In genomic region chr17:29682054-29682453, GRCh38 we compare ENCODE assay signal across 10 cellular contexts.
A peak's percentile ranks its signal among the peaks of the same experiment; 100 is the strongest.
DNase-seq lines count a peak whose midpoint lies in the region; ATAC-seq lines count a peak whose summit lies in the region.
"Had no signal": no experiment of that assay in that cellular context is flagged by ENCODE, and none has a peak within 500 bp of the region (broad histone marks: within the 10 kb centered on the region; RNA-seq: fewer than 3 reads in every experiment).

No MANE protein-coding gene starts in this region.

- H3K9me3 Mint-ChIP-seq in effector memory CD8-positive, alpha-beta T cell, result no peaks in the 10 kb centered on the region

- peak overlapping the region in 15 of 21 experiments; percentile 2 to 79 (median 53) for H3K27ac ChIP-seq in skin epidermis
- H3K27ac ChIP-seq: RWPE1 had no signal

- H3K36me3 Mint-ChIP-seq in effector memory CD8-positive, alpha-beta T cell (ENCODE audit: insufficient read depth), result peaks cover 40% of the 10 kb centered on the region

- H3K27me3 Mint-ChIP-seq in effector memory CD8-positive, alpha-beta T cell, result no peaks in the 10 kb centered on the region

- peak overlapping the region; percentile 39 to 74 for H3K27ac Mint-ChIP-seq in effector memory CD8-positive, alpha-beta T cell

- peaks cover 9 to 23% of the 10 kb centered on the region in 2 donors for H3K4me1 Mint-ChIP-seq in effector memory CD8-positive, alpha-beta T cell (ENCODE audit: low read depth in 2 of 2)

- H3K4me3 Mint-ChIP-seq in effector memory CD8-positive, alpha-beta T cell, result no peak overlapping the region

- H3K4me3 ChIP-seq in skin epidermis, result no peak overlapping the region

- ATAC-seq in effector memory CD8-positive, alpha-beta T cell (replicated peaks), result peak; percentile 50
- ATAC-seq in HG02759 (IDR thresholded peaks at IDR 0.05; ENCODE audit: unreplicated experiment), result no peak
- ATAC-seq: sciatic nerve had no signal

- peak; percentile 7 for DNase-seq in NCI-H2171 treated with DMSO at 0.1 percent for 48 hours (lab: John Stamatoyannopoulos, UW)
- no peak for DNase-seq in NCI-H2171 (lab: John Stamatoyannopoulos, UW)
- peak; percentile 84 for DNase-seq in NOMO-1 treated with DMSO at 0.1 percent for 48 hours (lab: John Stamatoyannopoulos, UW; ENCODE audit: unreplicated experiment)
- DNase-seq in effector memory CD8-positive, alpha-beta T cell, result no peak
- no peak for DNase-seq in GM03348 (ENCODE audit: low spot score)
- DNase-seq in middle frontal gyrus (ENCODE audit: extremely low spot score, low spot score), result no peak

Comparison
In these comparisons a context has a peak if more than half of its experiments do, and no peak if none do; other contexts are left out.
1. DNase-seq: peak in NCI-H2171 treated with DMSO at 0.1 percent for 48 hours (single experiment) and NOMO-1 treated with DMSO at 0.1 percent for 48 hours (single experiment); none in NCI-H2171 (single experiment), effector memory CD8-positive, alpha-beta T cell (0 of 3), GM03348 (single experiment) and middle frontal gyrus (single experiment).